ENCODE assay signal across 1 cellular context in the genomic region with DNA sequence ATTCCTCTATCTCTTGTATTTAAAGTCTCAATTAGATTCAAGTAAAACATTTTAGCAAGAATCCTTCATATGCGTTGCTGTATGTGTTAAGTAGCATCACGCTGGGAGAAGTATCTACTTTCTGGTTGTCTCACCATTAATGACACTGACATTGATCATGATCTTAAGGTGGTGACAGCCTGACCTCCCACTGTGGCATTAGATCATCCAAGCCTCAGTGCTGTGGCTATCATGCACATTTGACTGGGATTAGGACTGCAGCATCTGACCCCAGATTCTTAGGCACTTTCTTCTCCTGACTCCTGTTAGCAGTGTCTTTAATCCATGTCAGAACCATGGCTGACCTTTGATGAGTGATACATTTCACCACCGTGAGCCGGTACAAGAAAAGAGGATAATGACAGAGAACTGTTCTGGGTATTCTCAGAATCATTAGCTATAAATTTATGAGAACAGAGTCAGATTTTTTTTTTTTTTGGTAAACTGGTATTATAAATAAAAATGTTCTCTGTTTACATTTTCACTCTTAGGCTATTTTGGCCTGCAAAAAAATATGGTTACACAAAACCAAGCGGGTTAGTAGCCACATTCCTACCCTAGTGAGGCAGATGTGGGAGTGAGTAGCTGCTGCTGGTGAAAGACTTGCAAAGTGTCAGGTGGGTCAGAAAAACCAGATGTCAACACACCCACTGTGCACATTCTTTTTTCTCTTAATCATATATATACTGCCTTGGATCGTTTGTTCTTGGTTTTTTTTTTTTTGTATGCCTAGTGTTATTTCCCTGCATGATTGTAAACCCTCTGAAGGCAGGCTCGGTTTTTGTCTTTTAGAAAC.
TF ChIP-seq lines count a peak whose summit lies in the region.

No MANE protein-coding gene starts in this region.

TF ChIP-seq in IMR-90, 13 proteins besides CTCF, POLR2A, EP300 and RAD21:
- peak; percentile 32 for TF ChIP-seq USF2 (IDR thresholded peaks at IDR 0.05; ENCODE audit: low read depth, low read length)
- no peak for TF ChIP-seq ELK1 (IDR thresholded peaks at IDR 0.05; ENCODE audit: borderline replicate concordance, low read depth, low read length)
- peak; percentile 6; the same call in 1 of the 2 replicates for TF ChIP-seq BHLHE40 (IDR thresholded peaks at IDR 0.05; ENCODE audit: low read depth, low read length)
- peak; percentile 64; the same call in 1 of the 2 replicates for TF ChIP-seq CEBPB (IDR thresholded peaks at IDR 0.05; ENCODE audit: low read depth, low read length)
- TF ChIP-seq RCOR1 (IDR thresholded peaks at IDR 0.05; ENCODE audit: insufficient replicate concordance, low read length) = no peak
- TF ChIP-seq FOS (IDR thresholded peaks at IDR 0.05; ENCODE audit: low read depth, low read length) = no peak
TF ChIP-seq in IMR-90: peak in this region for 3.
